In genomic region chr17:17841620-17842025, GRCh38 we compare ENCODE assay signal across 8 cellular contexts. TPM values are rescaled to one million over a fixed set of nuclear protein-coding genes. Genes with fewer than 3 reads are reported as not detected.
DNase-seq lines count a peak whose midpoint lies in the region; ATAC-seq and TF ChIP-seq lines count a peak whose summit lies in the region.

No MANE protein-coding gene starts in this region.

- H3K4me1 ChIP-seq in left lung (peaks cover 37 to 62% of the 10 kb centered on the region in 2 donors), testis (peaks cover 58% of the 10 kb centered on the region)

- H3K27me3 Mint-ChIP-seq in activated T-helper 17 cell treated with anti-CD3 and anti-CD28 coated beads, Interleukin-2, amount 50 U/mL, for 72 hours, result no peaks in the 10 kb centered on the region

- no peak for TF ChIP-seq CTCF in left lung (IDR thresholded peaks at IDR 0.05)
- TF ChIP-seq CTCF in testis (IDR thresholded peaks at IDR 0.05), result no peak

- peak overlapping the region; percentile 76 for H3K27ac Mint-ChIP-seq in activated T-helper 17 cell treated with anti-CD3 and anti-CD28 coated beads, Interleukin-2, amount 50 U/mL, for 72 hours

- intact Hi-C loops in left lung (cut with DNase I) (no loop called here), testis (cut with DNase I; ENCODE audit: low total_unique reads) (no loop called here)

- H3K9me3 ChIP-seq in left lung, result no peaks in the 10 kb centered on the region
- no peaks in the 10 kb centered on the region for H3K9me3 ChIP-seq in testis

- H3K27me3 ChIP-seq in left lung, result no peaks in the 10 kb centered on the region
- no peaks in the 10 kb centered on the region for H3K27me3 ChIP-seq in testis

- no peak for TF ChIP-seq POLR2A in testis (IDR thresholded peaks at IDR 0.05)

- peaks cover 19% of the 10 kb centered on the region for H3K4me1 Mint-ChIP-seq in activated T-helper 17 cell treated with anti-CD3 and anti-CD28 coated beads, Interleukin-2, amount 50 U/mL, for 72 hours

- H3K36me3 ChIP-seq in left lung, result peaks cover 0 to 8% of the 10 kb centered on the region in 2 donors
- no peaks in the 10 kb centered on the region for H3K36me3 ChIP-seq in testis (ENCODE audit: low read depth, missing control alignments)

- DNase-seq in NCI-H2107 treated with DMSO at 0.1 percent for 48 hours (lab: John Stamatoyannopoulos, UW; ENCODE audit: unreplicated experiment) (peak; percentile 47), NCI-H2107 (lab: John Stamatoyannopoulos, UW) (no peak), left lung (peak in 1 of 2 donors; percentile 83), testis (peak; percentile 84), NCI-H748 (lab: John Stamatoyannopoulos, UW; ENCODE audit: unreplicated experiment) (no peak)
- DNase-seq in activated CD8-positive, alpha-beta memory T cell treated with anti-CD3 and anti-CD28 coated beads for 24 hours, result no peak

- H3K4me3 Mint-ChIP-seq in activated T-helper 17 cell treated with anti-CD3 and anti-CD28 coated beads, Interleukin-2, amount 50 U/mL, for 72 hours, result no peak overlapping the region

- H3K36me3 Mint-ChIP-seq in activated T-helper 17 cell treated with anti-CD3 and anti-CD28 coated beads, Interleukin-2, amount 50 U/mL, for 72 hours (ENCODE audit: low read depth), result no peaks in the 10 kb centered on the region

- H3K27ac ChIP-seq in left lung, result peak overlapping the region; percentile 97 to 99
- H3K27ac ChIP-seq in testis, result peak overlapping the region; percentile 97 to 98

- ATAC-seq in activated T-helper 17 cell treated with anti-CD3 and anti-CD28 coated beads, Interleukin-2, amount 50 U/mL, for 72 hours (replicated peaks), result no peak
- ATAC-seq in left lung (peak; percentile 34), HG03108 (IDR thresholded peaks at IDR 0.05; ENCODE audit: unreplicated experiment) (no peak)

- 50 to 78% methylated on average over 1 of the region's 1 CpG for WGBS in testis, 2 donors

- no peaks in the 10 kb centered on the region for H3K9me3 Mint-ChIP-seq in activated T-helper 17 cell treated with anti-CD3 and anti-CD28 coated beads, Interleukin-2, amount 50 U/mL, for 72 hours

- no peak overlapping the region for H3K4me3 ChIP-seq in left lung
- no peak overlapping the region for H3K4me3 ChIP-seq in testis

RNA-seq across cellular contexts. Expression of gene SREBF1, which starts 4.8 kb away (rescaled TPM):
- 10 to 100 TPM; 65.5 to 74.1 TPM for total RNA-seq in activated T-helper 17 cell treated with anti-CD3 and anti-CD28 coated beads, Interleukin-2, amount 50 U/mL, for 72 hours
- total RNA-seq in left lung, result 100 to 1,000 TPM; 112 to 122 TPM
- total RNA-seq in testis, result 100 to 1,000 TPM; 239 to 256 TPM
- polyA plus RNA-seq in testis (ENCODE audit: insufficient read depth, low read depth, low replicate concordance), result 142 TPM

Comparison
In these comparisons a context has a peak if more than half of its experiments do, and no peak if none do; other contexts are left out.
1. DNase-seq: peak in NCI-H2107 treated with DMSO at 0.1 percent for 48 hours (single experiment) and testis (single experiment); none in NCI-H2107 (single experiment), NCI-H748 (single experiment) and activated CD8-positive, alpha-beta memory T cell treated with anti-CD3 and anti-CD28 coated beads for 24 hours (single experiment).